ENCODE assay signal across 1 cellular context in genomic region chr11:64007629-64008282, GRCh38.
TF ChIP-seq lines count a peak whose summit lies in the region.

No MANE protein-coding gene starts in this region.

TF ChIP-seq in K562, 482 proteins besides CTCF, POLR2A, EP300 and RAD21 (continued from another document and continues in another):
- TF ChIP-seq LCOR (CRISPR knock-in tag; IDR thresholded peaks at IDR 0.05) (peak; percentile 77; the same call in 1 of the 2 replicates), MTA3 (IDR thresholded peaks at IDR 0.05; ENCODE audit: borderline replicate concordance) (peak; percentile 87), HDAC2 (IDR thresholded peaks at IDR 0.05) (peak; percentile 99), ID3 (CRISPR knock-in tag; IDR thresholded peaks at IDR 0.05) (no peak), ID3 (tag; IDR thresholded peaks at IDR 0.05) (peak; percentile 88; the same call in 1 of the 2 replicates), GABPB2 (CRISPR knock-in tag; conservative IDR thresholded peaks at IDR 0.05) (no peak), MEF2D (tag; conservative IDR thresholded peaks at IDR 0.05; ENCODE audit: low read depth) (no peak), ETV1 (tag; conservative IDR thresholded peaks at IDR 0.05; ENCODE audit: low read depth) (peak; percentile 79), FOS (IDR thresholded peaks at IDR 0.05; ENCODE audit: extremely low read depth, insufficient read length) (no peak), RFX1 (IDR thresholded peaks at IDR 0.05) (no peak), ZC3H11A (IDR thresholded peaks at IDR 0.05; ENCODE audit: low read depth, low read length) (no peak), HNRNPH1 (optimal IDR thresholded peaks at IDR 0.05; ENCODE audit: low read depth, low read length) (no peak), HOMEZ (CRISPR knock-in tag; IDR thresholded peaks at IDR 0.05) (0 out of 2 replicates have a peak, but pooled peaks have one; percentile 36), ZFP1 (CRISPR knock-in tag; IDR thresholded peaks at IDR 0.05) (no peak), MYBL2 (IDR thresholded peaks at IDR 0.05; ENCODE audit: low read depth) (no peak), MYBL2 (CRISPR knock-in tag; IDR thresholded peaks at IDR 0.05; ENCODE audit: borderline replicate concordance) (no peak), IFI16 (CRISPR knock-in tag; IDR thresholded peaks at IDR 0.05) (no peak), ARNT (IDR thresholded peaks at IDR 0.05) (peak in 1 of 2 experiments; percentile 80; a peak in 3 of 4 replicates), SOX6 (IDR thresholded peaks at IDR 0.05) (peak; percentile 89), NR3C1 (CRISPR knock-in tag; IDR thresholded peaks at IDR 0.05) (no peak), DEAF1 (CRISPR knock-in tag; IDR thresholded peaks at IDR 0.05) (0 out of 2 replicates have a peak, but pooled peaks have one; percentile 17), ZEB2 (IDR thresholded peaks at IDR 0.05) (0 out of 2 replicates have a peak, but pooled peaks have one; percentile 21), ATF7 (IDR thresholded peaks at IDR 0.05) (peak; percentile 64), ETS2 (tag; IDR thresholded peaks at IDR 0.05; ENCODE audit: borderline replicate concordance, poor library complexity, severe bottlenecking) (no peak), ZNF695 (CRISPR knock-in tag; IDR thresholded peaks at IDR 0.05) (no peak), ZBED1 (IDR thresholded peaks at IDR 0.05) (no peak), ZNF445 (CRISPR knock-in tag; IDR thresholded peaks at IDR 0.05; ENCODE audit: low read depth) (no peak), ZNF584 (CRISPR knock-in tag; IDR thresholded peaks at IDR 0.05; ENCODE audit: low read depth) (peak; percentile 76; the same call in 1 of the 2 replicates), ZNF318 (IDR thresholded peaks at IDR 0.05; ENCODE audit: borderline replicate concordance in 1 of 2, low read depth in 1 of 2) (no peak), PHF21A (IDR thresholded peaks at IDR 0.05; ENCODE audit: borderline replicate concordance, low read depth) (peak; percentile 97), RUNX1 (IDR thresholded peaks at IDR 0.05; ENCODE audit: low read depth) (peak; percentile 72; the same call in 1 of the 2 replicates), ZNF75A (CRISPR knock-in tag; IDR thresholded peaks at IDR 0.05) (no peak), ZNF511 (CRISPR knock-in tag; IDR thresholded peaks at IDR 0.05) (no peak; the same call in 1 of the 2 replicates), MTF1 (CRISPR knock-in tag; IDR thresholded peaks at IDR 0.05; ENCODE audit: borderline replicate concordance) (no peak), NCOA6 (IDR thresholded peaks at IDR 0.05) (no peak), ZBTB43 (CRISPR knock-in tag; IDR thresholded peaks at IDR 0.05) (no peak), SIN3B (IDR thresholded peaks at IDR 0.05; ENCODE audit: low read depth) (no peak), MEF2A (IDR thresholded peaks at IDR 0.05; ENCODE audit: control insufficient read depth, low read depth, low read length) (peak; percentile 53; the same call in 1 of the 2 replicates), TEAD2 (tag; IDR thresholded peaks at IDR 0.05) (no peak), TAF1 (IDR thresholded peaks at IDR 0.05; ENCODE audit: control insufficient read depth, extremely low read depth, insufficient read depth, low read length, severe bottlenecking) (peak; percentile 37), ZSCAN32 (CRISPR knock-in tag; IDR thresholded peaks at IDR 0.05) (no peak), STAT5A (IDR thresholded peaks at IDR 0.05; ENCODE audit: borderline replicate concordance, low read length) (peak; percentile 82), ETV5 (CRISPR knock-in tag; IDR thresholded peaks at IDR 0.05; ENCODE audit: low read depth) (peak; percentile 84), NUFIP1 (IDR thresholded peaks at IDR 0.05; ENCODE audit: partially characterized antibody) (no peak), MCM2 (IDR thresholded peaks at IDR 0.05; ENCODE audit: low read depth) (no peak), MAFK (IDR thresholded peaks at IDR 0.05; ENCODE audit: low read length) (no peak), NR0B1 (IDR thresholded peaks at IDR 0.05; ENCODE audit: partially characterized antibody) (no peak), SMARCA4 (IDR thresholded peaks at IDR 0.05) (peak; percentile 85), BRF1 (IDR thresholded peaks at IDR 0.05; ENCODE audit: borderline replicate concordance, extremely low read depth, insufficient read length) (no peak), ELK1 (CRISPR knock-in tag; IDR thresholded peaks at IDR 0.05) (no peak), ZNF324 (CRISPR knock-in tag; IDR thresholded peaks at IDR 0.05) (no peak), ZNF395 (CRISPR knock-in tag; IDR thresholded peaks at IDR 0.05) (peak; percentile 57; the same call in 1 of the 2 replicates)
